ENCODE assay signal across 22 cellular contexts in genomic region chr10:75379817-75380216, GRCh38. TPM values are rescaled to one million over a fixed set of nuclear protein-coding genes. Genes with fewer than 3 reads are reported as not detected.
"Had no signal": no experiment of that assay in that cellular context is flagged by ENCODE, and none has a peak within 500 bp of the region (broad histone marks: within the 10 kb centered on the region; RNA-seq: fewer than 3 reads in every experiment).

No MANE protein-coding gene starts in this region.

- H3K4me1 Mint-ChIP-seq: natural killer cell had no signal

- H3K27me3 ChIP-seq: colonic mucosa, neural progenitor cell, ovary, sigmoid colon, testis, tibial artery had no signal

- H3K4me3 ChIP-seq: colonic mucosa, lower lobe of right lung, neural progenitor cell, ovary, psoas muscle, sigmoid colon, testis, tibial artery had no signal

- H3K27ac Mint-ChIP-seq: memory B cell; natural killer cell; neural progenitor cell; stimulated activated memory B cell treated with anti-CD40 and anti-IgM and Interleukin-4, amounts not matched to agents 10 μg/mL and 1 μg/mL and 100 μg/mL, for 72 hours; type B pancreatic cell had no signal

- H3K9me3 Mint-ChIP-seq: memory B cell; natural killer cell; neural progenitor cell; stimulated activated memory B cell treated with anti-CD40 and anti-IgM and Interleukin-4, amounts not matched to agents 10 μg/mL and 1 μg/mL and 100 μg/mL, for 72 hours had no signal

- H3K36me3 Mint-ChIP-seq: memory B cell; natural killer cell; neural progenitor cell; stimulated activated memory B cell treated with anti-CD40 and anti-IgM and Interleukin-4, amounts not matched to agents 10 μg/mL and 1 μg/mL and 100 μg/mL, for 72 hours had no signal

- H2AFZ ChIP-seq: neural progenitor cell had no signal

- H3K4me2 ChIP-seq: neural progenitor cell had no signal

- H3K27ac ChIP-seq: colonic mucosa, lower lobe of right lung, neural progenitor cell, ovary, psoas muscle, sigmoid colon, tibial artery had no signal

- H3K4me3 Mint-ChIP-seq: memory B cell; natural killer cell; neural progenitor cell; stimulated activated memory B cell treated with anti-CD40 and anti-IgM and Interleukin-4, amounts not matched to agents 10 μg/mL and 1 μg/mL and 100 μg/mL, for 72 hours; type B pancreatic cell had no signal

- H3K9me3 ChIP-seq: colonic mucosa, lower lobe of right lung, ovary, psoas muscle, sigmoid colon, testis, tibial artery had no signal

- DNase-seq: colonic mucosa; dermis blood vessel endothelial cell; effector memory CD4-positive, alpha-beta T cell; erythroblast; left ventricle myocardium superior; lower lobe of right lung; natural killer cell; nucleus accumbens; psoas muscle; right cardiac atrium; sigmoid colon; stimulated activated CD4-positive, alpha-beta T cell treated with anti-CD3 and anti-CD28 coated beads, Interleukin-4, amount 100 ng/mL, for 4 hours; stimulated activated naive CD8-positive, alpha-beta T cell treated with anti-CD3 and anti-CD28 coated beads, Interleukin-15, Interleukin-2, amounts not matched to agents 100 U/mL and 50 U/mL, for 24 hours; substantia nigra had no signal

- H3K36me3 ChIP-seq: colonic mucosa, lower lobe of right lung, neural progenitor cell, ovary, sigmoid colon, tibial artery had no signal

- H3K4me1 ChIP-seq: colonic mucosa, psoas muscle, sigmoid colon, tibial artery had no signal

- ATAC-seq: left ventricle myocardium superior; lower lobe of right lung; natural killer cell; psoas muscle; right cardiac atrium; stimulated activated memory B cell treated with anti-CD40 and anti-IgM and Interleukin-4, amounts not matched to agents 10 μg/mL and 1 μg/mL and 100 μg/mL, for 72 hours; stimulated activated naive CD8-positive, alpha-beta T cell treated with anti-CD3 and anti-CD28 coated beads, Interleukin-15, Interleukin-2, amounts not matched to agents 100 U/mL and 50 U/mL, for 24 hours had no signal

RNA-seq across cellular contexts. Expression of gene LRMDA, which starts 51.6 kb away (rescaled TPM):
- polyA plus RNA-seq: keratinocyte had no signal
